In genomic region chr9:101383361-101383760, GRCh38 we compare ENCODE assay signal across 21 cellular contexts. TPM values are rescaled to one million over a fixed set of nuclear protein-coding genes. Genes with fewer than 3 reads are reported as not detected.
DNase-seq lines count a peak whose midpoint lies in the region; ATAC-seq and TF ChIP-seq lines count a peak whose summit lies in the region.
"Had no signal": no experiment of that assay in that cellular context is flagged by ENCODE, and none has a peak within 500 bp of the region (broad histone marks: within the 10 kb centered on the region; RNA-seq: fewer than 3 reads in every experiment).

No MANE protein-coding gene starts in this region.

- no peak for TF ChIP-seq POLR2A in right lobe of liver (IDR thresholded peaks at IDR 0.05)

- H3K36me3 ChIP-seq in GM23338 (ENCODE audit: insufficient read depth) (peaks cover 11% of the 10 kb centered on the region; the same call in 1 of the 2 replicates), right lobe of liver (peaks cover 0 to 14% (median 0%) of the 10 kb centered on the region in 4 donors)

- H3K4me1 ChIP-seq in GM23338 (ENCODE audit: insufficient read depth) (peaks cover 9% of the 10 kb centered on the region; the same call in 1 of the 2 replicates), right lobe of liver (peaks cover 0 to 19% (median 0%) of the 10 kb centered on the region in 4 donors)
- H3K4me1 ChIP-seq: BLaER1 treated with 17β-estradiol and CSF1 and Interleukin-3, amounts not matched to agents 10 nM and 100 nM; SJSA1 had no signal

- no peak overlapping the region for H2AFZ ChIP-seq in GM23338

- no peak overlapping the region for H3K27ac ChIP-seq in GM23338 (ENCODE audit: low read depth)
- H3K27ac ChIP-seq in right lobe of liver, result peak overlapping the region; percentile 75 to 91 (median 82)
- H3K27ac ChIP-seq: BLaER1 treated with 17β-estradiol and CSF1 and Interleukin-3, amounts not matched to agents 10 nM and 100 nM; SJSA1 had no signal

- DNase-seq in GM23338 (ENCODE audit: low spot score), result no peak
- DNase-seq in glomerular visceral epithelial cell (ENCODE audit: extremely low spot score), result peak; percentile 51
- no peak for DNase-seq in right lobe of liver
- no peak for DNase-seq in stimulated activated CD4-positive, alpha-beta T cell treated with anti-CD3 and anti-CD28 coated beads, Interleukin-4, amount 100 ng/mL, for 1 hour
- DNase-seq in NCI-H187 (lab: John Stamatoyannopoulos, UW), result no peak
- DNase-seq in cortex of kidney (lab: John Stamatoyannopoulos, UW), result no peak
- DNase-seq: CD4-positive, alpha-beta memory T cell; DMS153; MV-4-11; NCI-H1417; NCI-H1694 treated with DMSO at 0.1 percent for 48 hours; NCI-H446 treated with DMSO at 0.1 percent for 48 hours; NCI-H526 treated with DMSO at 0.1 percent for 48 hours; OCI-M1 had no signal

- no peak overlapping the region for H3K4me3 Mint-ChIP-seq in GM23338
- H3K4me3 Mint-ChIP-seq: CD4-positive, alpha-beta memory T cell had no signal

- no peaks in the 10 kb centered on the region for H3K27me3 ChIP-seq in GM23338 (ENCODE audit: insufficient read depth)
- H3K27me3 ChIP-seq in right lobe of liver, result no peaks in the 10 kb centered on the region
- H3K27me3 ChIP-seq: BLaER1 treated with 17β-estradiol and CSF1 and Interleukin-3, amounts not matched to agents 10 nM and 100 nM; SJSA1 had no signal

- peak overlapping the region; percentile 22; the same call in 1 of the 2 replicates for H3K4me2 ChIP-seq in GM23338
- H3K4me2 ChIP-seq: BLaER1 treated with 17β-estradiol and CSF1 and Interleukin-3, amounts not matched to agents 10 nM and 100 nM had no signal

- TF ChIP-seq CTCF in GM23338 (conservative IDR thresholded peaks at IDR 0.05; ENCODE audit: low read depth in 2 of 2) (no peak), right lobe of liver (IDR thresholded peaks at IDR 0.05) (no peak)

- 24% methylated on average over 2 of the region's 2 CpGs for WGBS in right lobe of liver (ENCODE audit: insufficient coverage, low coverage, low lambda C conversion rate, missing lambda C conversion rate)

- no peak overlapping the region; the same call in 1 of the 2 replicates for H3K27ac Mint-ChIP-seq in GM23338
- H3K27ac Mint-ChIP-seq: CD4-positive, alpha-beta memory T cell had no signal

- H3K79me2 ChIP-seq in GM23338 (replicated peaks; ENCODE audit: insufficient read depth), result 0 out of 2 replicates have a peak, but pooled peaks cover 4% of the 10 kb centered on the region

- no peaks in the 10 kb centered on the region for H3K9me3 ChIP-seq in right lobe of liver
- H3K9me3 ChIP-seq: SJSA1 had no signal

- H3K36me3 Mint-ChIP-seq in GM23338 (ENCODE audit: low read depth), result peaks cover 37% of the 10 kb centered on the region

- intact Hi-C loops in right lobe of liver (cut with DNase I), result no loop called here

- H3K9me2 ChIP-seq in GM23338 (ENCODE audit: insufficient read depth), result no peaks in the 10 kb centered on the region

- peaks cover 5% of the 10 kb centered on the region for H3K27me3 Mint-ChIP-seq in GM23338 (ENCODE audit: insufficient read depth, low read depth, poor library complexity)

- H3F3A ChIP-seq in GM23338 (replicated peaks; ENCODE audit: low read depth), result no peaks in the 10 kb centered on the region

- H4K20me1 ChIP-seq in GM23338 (replicated peaks; ENCODE audit: insufficient read depth), result no peaks in the 10 kb centered on the region
- H4K20me1 ChIP-seq: BLaER1 treated with 17β-estradiol and CSF1 and Interleukin-3, amounts not matched to agents 10 nM and 100 nM had no signal

- peaks cover 18% of the 10 kb centered on the region; the same call in 2 of the 3 replicates for H3K4me1 Mint-ChIP-seq in GM23338

- H3K9me3 Mint-ChIP-seq in GM23338, result peaks cover 26% of the 10 kb centered on the region

- ATAC-seq in GM23338, result no peak
- ATAC-seq in right lobe of liver, result peak in 3 of 4 donors; percentile 12 to 49 (median 47)
- no peak for ATAC-seq in HG03439 (IDR thresholded peaks at IDR 0.05; ENCODE audit: unreplicated experiment)
- ATAC-seq: Right ventricle myocardium inferior had no signal

- H3K4me3 ChIP-seq in GM23338 (no peak overlapping the region), right lobe of liver (peak overlapping the region; percentile 31 to 52 (median 50))
- H3K4me3 ChIP-seq: BLaER1 treated with 17β-estradiol and CSF1 and Interleukin-3, amounts not matched to agents 10 nM and 100 nM; SJSA1 had no signal

TF ChIP-seq in GM23338, 12 proteins besides CTCF, POLR2A, EP300 and RAD21 (continues in another document):
- TF ChIP-seq REST (IDR thresholded peaks at IDR 0.05; ENCODE audit: unreplicated experiment), result no peak
- no peak for TF ChIP-seq CREB1 (CRISPR knock-in tag; IDR thresholded peaks at IDR 0.05; ENCODE audit: low read depth)
- TF ChIP-seq ZNF331 (CRISPR knock-in tag; IDR thresholded peaks at IDR 0.05; ENCODE audit: low read depth), result no peak
- TF ChIP-seq ZNF114 (CRISPR knock-in tag; IDR thresholded peaks at IDR 0.05), result no peak

RNA-seq across cellular contexts. Expression of gene BAAT, which starts 1.4 kb away (rescaled TPM):
- total RNA-seq in GM23338 (2014; rRNA removed; shearing (Covaris generic)), result 0.14 and 0.58 TPM in 2 replicates
- 0.08 and 0.12 TPM in 2 replicates for polyA plus RNA-seq in GM23338 (2016; fragmentation: Nextera tagmentation; extraction: Ambion mirVana)
- 100 to 1,000 TPM; 223 to 648 (median 507) TPM for total RNA-seq in right lobe of liver
- total RNA-seq: G401, M059J, Right ventricle myocardium inferior, SJSA1 had no signal

RNA-seq across cellular contexts. Expression of gene MRPL50, which starts 15.1 kb away (rescaled TPM):
- 25.5 and 27.8 TPM in 2 replicates for total RNA-seq in GM23338 (2014; rRNA removed; shearing (Covaris generic))
- polyA plus RNA-seq in GM23338 (2016; fragmentation: Nextera tagmentation; extraction: Ambion mirVana), result 55.5 and 59.0 TPM in 2 replicates
- total RNA-seq in right lobe of liver, result 1 to 10 TPM; 4.6 to 8.7 (median 6.7) TPM

RNA-seq across cellular contexts. Expression of gene ZNF189, which starts 15.3 kb away (rescaled TPM):
- 10.6 and 13.8 TPM in 2 replicates for total RNA-seq in GM23338 (2014; rRNA removed; shearing (Covaris generic))
- 4.7 and 5.8 TPM in 2 replicates for polyA plus RNA-seq in GM23338 (2016; fragmentation: Nextera tagmentation; extraction: Ambion mirVana)
- total RNA-seq in right lobe of liver, result 1 to 10 TPM; 5.7 to 9.7 (median 8.2) TPM

RNA-seq across cellular contexts. Expression of gene ALDOB, which starts 52.2 kb away (rescaled TPM):
- not detected in 2 replicates for total RNA-seq in GM23338 (2014; rRNA removed; shearing (Covaris generic))
- not detected in 2 replicates for polyA plus RNA-seq in GM23338 (2016; fragmentation: Nextera tagmentation; extraction: Ambion mirVana)
- total RNA-seq in right lobe of liver, result 1,000 to 10,000 TPM; 2,876 to 4,505 (median 3,144) TPM
- total RNA-seq: CD4-positive, alpha-beta memory T cell; G401; H1; M059J; SJSA1 had no signal
- polyA plus RNA-seq: CD4-positive, alpha-beta memory T cell; H1 had no signal

Comparison
In these comparisons a context has a peak if more than half of its experiments do, and no peak if none do; other contexts are left out.
1. ATAC-seq: peak in right lobe of liver (3 of 4); none in GM23338 (single experiment) and HG03439 (single experiment).
2. RNA of gene BAAT, which starts 1.4 kb away (total RNA-seq): 223 to 648 TPM in right lobe of liver; 0.14 to 0.58 TPM in GM23338; every median in the first group is over 100 times any median in the second.